In genomic region chr15:91047545-91048199, GRCh38 we compare ENCODE assay signal across 14 cellular contexts. TPM values are rescaled to one million over a fixed set of nuclear protein-coding genes. Genes with fewer than 3 reads are reported as not detected.
A peak's percentile ranks its signal among the peaks of the same experiment; 100 is the strongest.
DNase-seq lines count a peak whose midpoint lies in the region; ATAC-seq and TF ChIP-seq lines count a peak whose summit lies in the region.
"Had no signal": no experiment of that assay in that cellular context is flagged by ENCODE, and none has a peak within 500 bp of the region (broad histone marks: within the 10 kb centered on the region; RNA-seq: fewer than 3 reads in every experiment).

No MANE protein-coding gene starts in this region.

- TF ChIP-seq CTCF in HL-60 (IDR thresholded peaks at IDR 0.05; ENCODE audit: insufficient read depth, low read length), result no peak
- TF ChIP-seq CTCF in PC-9 (conservative IDR thresholded peaks at IDR 0.05), result no peak
- TF ChIP-seq CTCF in fibroblast of villous mesenchyme (IDR thresholded peaks at IDR 0.05; ENCODE audit: insufficient read depth, low read depth, low read length), result no peak
- TF ChIP-seq CTCF in CD8-positive, alpha-beta T cell (IDR thresholded peaks at IDR 0.05), result no peak

- H3K9me2 ChIP-seq in PC-9 (ENCODE audit: insufficient read depth), result no peaks in the 10 kb centered on the region

- H3K27ac ChIP-seq in CD8-positive, alpha-beta memory T cell (ENCODE audit: low read depth, low read length), result no peak overlapping the region
- no peak overlapping the region for H3K27ac ChIP-seq in HL-60 (replicated peaks)
- H3K27ac ChIP-seq in PC-9, result no peak overlapping the region
- no peak overlapping the region for H3K27ac ChIP-seq in CD8-positive, alpha-beta T cell (ENCODE audit: low read depth, low read length)

- no peaks in the 10 kb centered on the region for H3K79me2 ChIP-seq in PC-9 (ENCODE audit: low read depth)

- no peaks in the 10 kb centered on the region for H3K9me3 ChIP-seq in CD8-positive, alpha-beta memory T cell (ENCODE audit: low read length)
- H3K9me3 ChIP-seq in PC-9 (ENCODE audit: insufficient read depth, low read depth), result no peaks in the 10 kb centered on the region
- H3K9me3 ChIP-seq in CD8-positive, alpha-beta T cell (ENCODE audit: low read length), result no peaks in the 10 kb centered on the region

- H3K27ac Mint-ChIP-seq in CD8-positive, alpha-beta memory T cell, result peak overlapping the region in 2 of 8 donors; percentile 27 to 40
- H3K27ac Mint-ChIP-seq in CD8-positive, alpha-beta T cell, result no peak overlapping the region

- peaks cover 18% of the 10 kb centered on the region for H3K4me1 ChIP-seq in CD8-positive, alpha-beta memory T cell (ENCODE audit: insufficient read depth, low read length)
- no peaks in the 10 kb centered on the region for H3K4me1 ChIP-seq in PC-9 (replicated peaks; ENCODE audit: insufficient read depth)
- H3K4me1 ChIP-seq in CD8-positive, alpha-beta T cell (ENCODE audit: insufficient read depth, low read length), result peaks cover 16% of the 10 kb centered on the region

- intact Hi-C loops in PC-9 (cut with micrococcal nuclease; ENCODE audit: unreplicated experiment), result no loop called here
- intact Hi-C loops in CD8-positive, alpha-beta T cell (cut with DNase I, micrococcal nuclease), result loop anchor here in 1 of 2 experiments (2.0 kb wide), 1 partner anchor 145 kb away; the partner anchor contains the start of gene MAN2A2

- 0 out of 2 replicates have a peak overlapping the region, but pooled peaks have one; percentile 7 for H3K4me2 ChIP-seq in PC-9

- no peaks in the 10 kb centered on the region for H3K36me3 Mint-ChIP-seq in CD8-positive, alpha-beta memory T cell
- no peaks in the 10 kb centered on the region for H3K36me3 Mint-ChIP-seq in CD8-positive, alpha-beta T cell

- no peak overlapping the region for H3K4me3 ChIP-seq in CD8-positive, alpha-beta memory T cell (ENCODE audit: low read length)
- H3K4me3 ChIP-seq in HL-60 (replicated peaks; ENCODE audit: insufficient read depth, low read length) (no peak overlapping the region), PC-9 (no peak overlapping the region), fibroblast of villous mesenchyme (ENCODE audit: low read depth, low read length) (no peak overlapping the region)
- no peak overlapping the region for H3K4me3 ChIP-seq in CD8-positive, alpha-beta T cell (ENCODE audit: low read depth, low read length)

- no peaks in the 10 kb centered on the region for H3K27me3 ChIP-seq in CD8-positive, alpha-beta memory T cell (ENCODE audit: insufficient read depth, low read length, poor library complexity, severe bottlenecking)
- H3K27me3 ChIP-seq in HL-60 (ENCODE audit: insufficient read depth, poor library complexity, severe bottlenecking) (no peaks in the 10 kb centered on the region), PC-9 (ENCODE audit: insufficient read depth, low read depth) (peaks cover 16% of the 10 kb centered on the region)
- H3K27me3 ChIP-seq in CD8-positive, alpha-beta T cell (ENCODE audit: insufficient read depth, low read length), result no peaks in the 10 kb centered on the region

- H4K20me1 ChIP-seq in PC-9 (ENCODE audit: insufficient read depth), result no peaks in the 10 kb centered on the region

- peaks cover 25 to 29% (median 28%) of the 10 kb centered on the region in 3 donors for H3K4me1 Mint-ChIP-seq in CD8-positive, alpha-beta memory T cell
- H3K4me1 Mint-ChIP-seq in CD8-positive, alpha-beta T cell (ENCODE audit: low read depth), result peaks cover 21% of the 10 kb centered on the region

- peaks cover 5 to 11% of the 10 kb centered on the region in 2 donors for H3K27me3 Mint-ChIP-seq in CD8-positive, alpha-beta memory T cell
- H3K27me3 Mint-ChIP-seq in CD8-positive, alpha-beta T cell (ENCODE audit: low read depth), result peaks cover 2% of the 10 kb centered on the region

- no peaks in the 10 kb centered on the region for H3K9me3 Mint-ChIP-seq in CD8-positive, alpha-beta memory T cell
- no peaks in the 10 kb centered on the region for H3K9me3 Mint-ChIP-seq in CD8-positive, alpha-beta T cell

- no TSS peak for BruUV-seq in PC-9 (replicated peaks; lab: Mats Ljungman, UMichigan)

- H3K36me3 ChIP-seq in CD8-positive, alpha-beta memory T cell (ENCODE audit: insufficient read depth, low read length), result no peaks in the 10 kb centered on the region
- H3K36me3 ChIP-seq in PC-9 (ENCODE audit: low read depth), result no peaks in the 10 kb centered on the region
- H3K36me3 ChIP-seq in CD8-positive, alpha-beta T cell (ENCODE audit: insufficient read depth, low read length), result no peaks in the 10 kb centered on the region

- no peaks in the 10 kb centered on the region for H3F3A ChIP-seq in PC-9 (ENCODE audit: insufficient read depth, low read depth)

- DNase-seq in CD8-positive, alpha-beta memory T cell, result no peak
- DNase-seq in HL-60 (ENCODE audit: low read depth in 1 of 2, low spot score in 1 of 2) (peak; percentile 74 to 78), PC-9 (no peak), fibroblast of villous mesenchyme (ENCODE audit: low read depth) (peak; percentile 35), NCI-H526 (lab: John Stamatoyannopoulos, UW) (no peak)
- no peak for DNase-seq in CD8-positive, alpha-beta T cell
- no peak for DNase-seq in NK-92 treated with Interleukin-12 subunit alpha and Interleukin-12 subunit beta, amount 100 ng/mL, for 24 hours (lab: John Stamatoyannopoulos, UW)
- DNase-seq: activated CD4-positive, alpha-beta T cell treated with anti-CD3 and anti-CD28 coated beads for 4 hours; Calu3; cerebellar nuclear complex; SHP77 treated with DMSO at 0.1 percent for 48 hours had no signal

- no peak overlapping the region for H2AFZ ChIP-seq in PC-9

- POLR2A ChIA-PET in CD8-positive, alpha-beta memory T cell (lab: Charles Lee), result no interaction called here
- POLR2A ChIA-PET in PC-9 (lab: Charles Lee; ENCODE audit: unreplicated experiment), result no interaction called here
- POLR2A ChIA-PET in CD8-positive, alpha-beta T cell (lab: Charles Lee), result no interaction called here

- H3K4me3 Mint-ChIP-seq in CD8-positive, alpha-beta memory T cell, result peak overlapping the region in 4 of 7 donors; percentile 4 to 61 (median 18)
- H3K4me3 Mint-ChIP-seq in CD8-positive, alpha-beta T cell, result no peak overlapping the region

- CTCF ChIA-PET in CD8-positive, alpha-beta memory T cell (lab: Charles Lee), result no interaction called here
- CTCF ChIA-PET in PC-9 (lab: Charles Lee), result interaction anchor here (0.6 to 0.7 kb wide), 2 partner anchors 224 to 406 kb away, joined by 3 read pairs; no protein-coding TSS in a partner anchor
- CTCF ChIA-PET in CD8-positive, alpha-beta T cell (lab: Charles Lee), result interaction anchor here (1.6 to 3.6 kb wide), 2 partner anchors 14 to 91 kb away, joined by 6 to 38 read pairs; partner anchors contain the start of gene RCCD1

- no peak for ATAC-seq in CD8-positive, alpha-beta T cell
- no peak for ATAC-seq in GM21528 (IDR thresholded peaks at IDR 0.05; ENCODE audit: low FRiP score, unreplicated experiment)
- ATAC-seq: HCT116, sciatic nerve had no signal

RNA-seq across cellular contexts. Expression of gene VPS33B, which starts 25.3 kb away (rescaled TPM):
- total RNA-seq in CD8-positive, alpha-beta memory T cell, result 10 to 100 TPM; 20.4 to 20.6 TPM
- 10.6 TPM for polyA plus RNA-seq in CD8-positive, alpha-beta memory T cell
- total RNA-seq in PC-9 (2021) (12.1 and 13.6 TPM in 2 replicates), fibroblast of villous mesenchyme (6.0 and 8.4 TPM in 2 replicates)
- 10 to 100 TPM; 30.1 to 33.0 TPM for total RNA-seq in CD8-positive, alpha-beta T cell

RNA-seq across cellular contexts. Expression of gene SV2B, which starts 52.4 kb away (rescaled TPM):
- total RNA-seq in CD8-positive, alpha-beta memory T cell, result under 1 TPM in 1 of 2 experiments, not detected in 1; 0.02 TPM
- polyA plus RNA-seq in CD8-positive, alpha-beta memory T cell, result not detected
- not detected in 2 replicates for total RNA-seq in PC-9 (2021)
- total RNA-seq in fibroblast of villous mesenchyme, result not detected in 2 replicates
- total RNA-seq in CD8-positive, alpha-beta T cell, result not detected

RNA-seq across cellular contexts. Expression of gene PRC1, which starts 53.3 kb away (rescaled TPM):
- total RNA-seq in CD8-positive, alpha-beta memory T cell, result 10 to 100 TPM; 79.7 to 79.9 TPM
- 3.4 TPM for polyA plus RNA-seq in CD8-positive, alpha-beta memory T cell
- 145 and 180 TPM in 2 replicates for total RNA-seq in PC-9 (2021)
- 61.5 and 113 TPM in 2 replicates for total RNA-seq in fibroblast of villous mesenchyme
- total RNA-seq in CD8-positive, alpha-beta T cell, result 10 to 100 TPM; 24.6 to 31.3 TPM

Comparison
In these comparisons a context has a peak if more than half of its experiments do, and no peak if none do; other contexts are left out.
1. DNase-seq: peak in HL-60 (2 of 2) and fibroblast of villous mesenchyme (single experiment); none in CD8-positive, alpha-beta memory T cell (0 of 5), PC-9 (0 of 2), CD8-positive, alpha-beta T cell (0 of 7), NK-92 treated with Interleukin-12 subunit alpha and Interleukin-12 subunit beta, amount 100 ng/mL, for 24 hours (single experiment) and NCI-H526 (0 of 2).